Comparison of ENCODE assay signal across 8 cellular contexts in genomic region chr10:88386878-88387773, GRCh38.
DNase-seq lines count a peak whose midpoint lies in the region; ATAC-seq and TF ChIP-seq lines count a peak whose summit lies in the region.

No MANE protein-coding gene starts in this region.

- peak; percentile 59 for DNase-seq in GM10266 (ENCODE audit: extremely low spot score)
- peak; percentile 71 for DNase-seq in NOMO-1 treated with dmso at 0.1 percent for 144 hours (lab: John Stamatoyannopoulos, UW; ENCODE audit: unreplicated experiment)
- DNase-seq in colonic mucosa, result peak; percentile 64
- peak in 1 of 2 donors; percentile 33 for DNase-seq in left lung
- peak; percentile 40 for DNase-seq in transverse colon
- no peak for DNase-seq in activated CD4-positive, alpha-beta T cell treated with anti-CD3 and anti-CD28 coated beads, Interleukin-2, amount 50 U/mL, for 48 hours
- no peak for DNase-seq in lower leg skin (ENCODE audit: low spot score in 2 of 2)

- TF ChIP-seq POLR2A in transverse colon (IDR thresholded peaks at IDR 0.05), result peak; percentile 43
- no peak for TF ChIP-seq POLR2A in lower leg skin (IDR thresholded peaks at IDR 0.05)

- H3K4me3 ChIP-seq in colonic mucosa, result no peak overlapping the region
- no peak overlapping the region for H3K4me3 ChIP-seq in left lung
- peak overlapping the region in 2 of 4 donors; percentile 5 to 25 for H3K4me3 ChIP-seq in transverse colon
- no peak overlapping the region for H3K4me3 ChIP-seq in lower leg skin (ENCODE audit: low read depth, poor library complexity, severe bottlenecking)

- no peak for TF ChIP-seq CTCF in GM10266 (IDR thresholded peaks at IDR 0.05; ENCODE audit: control insufficient read depth, insufficient read depth, low read depth, missing control alignments)
- no peak for TF ChIP-seq CTCF in colonic mucosa (IDR thresholded peaks at IDR 0.05)
- no peak for TF ChIP-seq CTCF in left lung (IDR thresholded peaks at IDR 0.05)
- TF ChIP-seq CTCF in transverse colon (IDR thresholded peaks at IDR 0.05), result no peak
- no peak for TF ChIP-seq CTCF in lower leg skin (IDR thresholded peaks at IDR 0.05)

- TF ChIP-seq EP300 in transverse colon (IDR thresholded peaks at IDR 0.05; ENCODE audit: low read depth), result no peak

- peak overlapping the region; percentile 81 for H3K27ac ChIP-seq in colonic mucosa
- peak overlapping the region; percentile 66 to 77 for H3K27ac ChIP-seq in left lung
- peak overlapping the region; percentile 80 to 88 (median 86) for H3K27ac ChIP-seq in transverse colon

- ATAC-seq in HG02610 (IDR thresholded peaks at IDR 0.05; ENCODE audit: unreplicated experiment) (peak; percentile 59), left lung (peak; percentile 89)

- peaks cover 7% of the 10 kb centered on the region for H3K4me1 ChIP-seq in colonic mucosa
- peaks cover 13 to 51% of the 10 kb centered on the region in 2 donors for H3K4me1 ChIP-seq in left lung
- peaks cover 20 to 59% (median 37%) of the 10 kb centered on the region in 4 donors for H3K4me1 ChIP-seq in transverse colon

- H3K9ac ChIP-seq in colonic mucosa (ENCODE audit: low read depth in 2 of 2, low read length in 2 of 2), result peak overlapping the region in 1 of 2 donors; percentile 82

- H3K36me3 ChIP-seq in colonic mucosa (no peaks in the 10 kb centered on the region), left lung (no peaks in the 10 kb centered on the region), transverse colon (no peaks in the 10 kb centered on the region)

- in situ Hi-C loops in transverse colon (cut with MboI; ENCODE audit: low pct_ligation_motif_present in 1 of 4, low pct_unique_long_range_greater_than_20kb in 1 of 4, low sequenced_read_pairs in 3 of 4), result loop anchor here (10.0 to 25.0 kb wide), 3 partner anchors 522 to 532 kb away; partner anchors contain the start of genes KLLN (in 2 of the 4) and PTEN (in 2 of the 4)

- WGBS in transverse colon (ENCODE audit: low coverage in 1 of 2), 2 donors, result 16 to 23% methylated on average over 5 to 6 of the region's 6 CpGs
- WGBS in lower leg skin, 2 donors, result 35 to 38% methylated on average over 6 of the region's 6 CpGs

- intact Hi-C loops in colonic mucosa (cut with DNase I) (loop anchor here (5.0 to 10.0 kb wide), 3 partner anchors 150 to 525 kb away; partner anchors contain the start of genes KLLN and PTEN), left lung (cut with DNase I) (loop anchor here in 1 of 2 donors (5.0 kb wide), 1 partner anchor 525 kb away; the partner anchor contains the start of genes KLLN and PTEN), transverse colon (cut with DNase I; ENCODE audit: low total_unique reads) (no loop called here), lower leg skin (cut with DNase I; ENCODE audit: low total_unique reads) (loop anchor here (10.0 kb wide), 2 partner anchors 272 to 522 kb away; partner anchors contain the start of genes KLLN and PTEN)

- no peaks in the 10 kb centered on the region for H3K9me3 ChIP-seq in colonic mucosa
- no peaks in the 10 kb centered on the region for H3K9me3 ChIP-seq in left lung
- H3K9me3 ChIP-seq in transverse colon, result no peaks in the 10 kb centered on the region

- no peaks in the 10 kb centered on the region for H3K27me3 ChIP-seq in colonic mucosa
- no peaks in the 10 kb centered on the region for H3K27me3 ChIP-seq in left lung
- no peaks in the 10 kb centered on the region for H3K27me3 ChIP-seq in transverse colon

Comparison
In these comparisons a context has a peak if more than half of its experiments do, and no peak if none do; other contexts are left out.
1. DNase-seq: peak in GM10266 (single experiment), NOMO-1 treated with dmso at 0.1 percent for 144 hours (single experiment), colonic mucosa (single experiment) and transverse colon (single experiment); none in activated CD4-positive, alpha-beta T cell treated with anti-CD3 and anti-CD28 coated beads, Interleukin-2, amount 50 U/mL, for 48 hours (0 of 2) and lower leg skin (0 of 2).
2. Peak in every context shown above with its lines, with median percentiles within 50 percentile points of each other: H3K27ac ChIP-seq.